In the genomic region with DNA sequence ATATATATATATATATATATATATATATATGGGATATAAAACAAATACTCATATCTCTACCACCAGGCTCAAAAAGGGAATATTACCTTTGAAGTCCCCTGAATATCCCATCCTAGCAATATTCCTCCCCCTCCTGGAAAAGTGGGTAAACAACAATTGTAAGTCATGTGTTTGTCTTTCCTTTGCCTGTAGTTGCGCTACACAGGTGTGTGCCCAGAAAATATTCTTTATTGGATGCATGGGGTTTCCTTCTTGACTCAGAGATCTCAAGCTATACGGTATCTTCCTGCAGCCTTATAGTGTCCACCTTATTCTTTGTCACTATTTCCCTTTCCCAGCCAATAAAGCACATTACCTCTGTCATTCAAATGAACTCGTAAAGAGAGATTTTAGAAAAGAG, we compare ENCODE assay signal across 18 cellular contexts. TPM values are rescaled to one million over a fixed set of nuclear protein-coding genes. Genes with fewer than 3 reads are reported as not detected.
"Had no signal": no experiment of that assay in that cellular context is flagged by ENCODE, and none has a peak within 500 bp of the region (broad histone marks: within the 10 kb centered on the region; RNA-seq: fewer than 3 reads in every experiment).

No MANE protein-coding gene starts in this region.

- H3K9me3 Mint-ChIP-seq: activated B cell treated with CpG ODN at 0.5 μM for 24 hours; activated CD4-positive, alpha-beta T cell treated with anti-CD3 and anti-CD28 coated beads, Interleukin-2, amount 10 ng/mL, durations not matched to agents 24 days and 14 days; activated naive CD4-positive, alpha-beta T cell treated with anti-CD3 and anti-CD28 coated beads, Interleukin-2, amount 50 U/mL, for 72 hours; activated T-cell treated with anti-CD3 and anti-CD28 coated beads, Interleukin-2, amount 50 U/mL, for 72 hours; endodermal cell; type B pancreatic cell had no signal

- DNase-seq: activated B cell treated with CpG ODN at 0.5 μM for 24 hours; activated CD4-positive, alpha-beta T cell treated with anti-CD3 and anti-CD28 coated beads, Interleukin-2, amount 10 ng/mL, durations not matched to agents 24 days and 14 days; activated CD8-positive, alpha-beta memory T cell treated with anti-CD3 and anti-CD28 coated beads, Interleukin-2, amount 50 U/mL, for 48 hours; activated CD8-positive, alpha-beta T cell treated with anti-CD3 and anti-CD28 coated beads, Interleukin-2, amount 10 ng/mL, durations not matched to agents 7 days and 5 days; activated gamma-delta T cell; activated T-cell treated with anti-CD3 and anti-CD28 coated beads, Interleukin-2, amount 50 U/mL, for 72 hours; endodermal cell; left lung; naive thymus-derived CD8-positive, alpha-beta T cell; stimulated activated CD4-positive, alpha-beta T cell treated with anti-CD3 and anti-CD28 coated beads, Interleukin-15, amount 100 ng/mL, for 24 hours; stimulated activated CD4-positive, alpha-beta T cell treated with anti-CD3 and anti-CD28 coated beads, Interleukin-4, amount 100 ng/mL, for 1 hour; stimulated activated naive CD4-positive, alpha-beta T cell had no signal

- H3K27me3 Mint-ChIP-seq: type B pancreatic cell had no signal

- H3K9me3 ChIP-seq: left lung, neutrophil had no signal

- H3K36me3 Mint-ChIP-seq: activated naive CD4-positive, alpha-beta T cell treated with anti-CD3 and anti-CD28 coated beads, Interleukin-2, amount 50 U/mL, for 72 hours; naive thymus-derived CD8-positive, alpha-beta T cell; type B pancreatic cell had no signal

- H3K4me3 Mint-ChIP-seq: activated B cell treated with CpG ODN at 0.5 μM for 24 hours; activated CD4-positive, alpha-beta T cell treated with anti-CD3 and anti-CD28 coated beads, Interleukin-2, amount 10 ng/mL, durations not matched to agents 24 days and 14 days; activated CD8-positive, alpha-beta T cell treated with anti-CD3 and anti-CD28 coated beads, Interleukin-2, amount 10 ng/mL, durations not matched to agents 7 days and 5 days; activated T-cell treated with anti-CD3 and anti-CD28 coated beads, Interleukin-2, amount 50 U/mL, for 72 hours; endodermal cell; naive thymus-derived CD8-positive, alpha-beta T cell; type B pancreatic cell had no signal

- H3K27ac Mint-ChIP-seq: activated B cell treated with CpG ODN at 0.5 μM for 24 hours; activated CD4-positive, alpha-beta T cell treated with anti-CD3 and anti-CD28 coated beads, Interleukin-2, amount 10 ng/mL, durations not matched to agents 24 days and 14 days; activated CD8-positive, alpha-beta T cell treated with anti-CD3 and anti-CD28 coated beads, Interleukin-2, amount 10 ng/mL, durations not matched to agents 7 days and 5 days; activated naive CD4-positive, alpha-beta T cell treated with anti-CD3 and anti-CD28 coated beads, Interleukin-2, amount 50 U/mL, for 72 hours; activated T-cell treated with anti-CD3 and anti-CD28 coated beads, Interleukin-2, amount 50 U/mL, for 72 hours; endodermal cell; naive thymus-derived CD8-positive, alpha-beta T cell; type B pancreatic cell had no signal

- H3K36me3 ChIP-seq: cardiac muscle cell, left lung, neutrophil had no signal

- H3K4me1 Mint-ChIP-seq: activated B cell treated with CpG ODN at 0.5 μM for 24 hours; activated CD4-positive, alpha-beta T cell treated with anti-CD3 and anti-CD28 coated beads, Interleukin-2, amount 10 ng/mL, durations not matched to agents 24 days and 14 days; naive thymus-derived CD8-positive, alpha-beta T cell had no signal

- H3K27me3 ChIP-seq: cardiac muscle cell, hepatocyte, left lung, neutrophil had no signal

- H3K27ac ChIP-seq: cardiac muscle cell, neutrophil had no signal

- H3K4me3 ChIP-seq: cardiac muscle cell, hepatocyte, left lung had no signal

- H2AFZ ChIP-seq: hepatocyte had no signal

- ATAC-seq: activated CD8-positive, alpha-beta T cell treated with anti-CD3 and anti-CD28 coated beads, Interleukin-2, amount 10 ng/mL, durations not matched to agents 7 days and 5 days; activated naive CD4-positive, alpha-beta T cell treated with anti-CD3 and anti-CD28 coated beads, Interleukin-2, amount 50 U/mL, for 72 hours; activated T-cell treated with anti-CD3 and anti-CD28 coated beads, Interleukin-2, amount 50 U/mL, for 72 hours; esophagus mucosa; naive thymus-derived CD8-positive, alpha-beta T cell had no signal

RNA-seq across cellular contexts. Expression of gene MET, which starts 54.2 kb away (rescaled TPM):
- total RNA-seq: activated CD8-positive, alpha-beta T cell treated with anti-CD3 and anti-CD28 coated beads, Interleukin-2, amount 10 ng/mL, durations not matched to agents 7 days and 5 days; naive thymus-derived CD8-positive, alpha-beta T cell had no signal
- polyA plus RNA-seq: naive thymus-derived CD8-positive, alpha-beta T cell had no signal
